Comparison of ENCODE assay signal across 9 cellular contexts in the genomic region with DNA sequence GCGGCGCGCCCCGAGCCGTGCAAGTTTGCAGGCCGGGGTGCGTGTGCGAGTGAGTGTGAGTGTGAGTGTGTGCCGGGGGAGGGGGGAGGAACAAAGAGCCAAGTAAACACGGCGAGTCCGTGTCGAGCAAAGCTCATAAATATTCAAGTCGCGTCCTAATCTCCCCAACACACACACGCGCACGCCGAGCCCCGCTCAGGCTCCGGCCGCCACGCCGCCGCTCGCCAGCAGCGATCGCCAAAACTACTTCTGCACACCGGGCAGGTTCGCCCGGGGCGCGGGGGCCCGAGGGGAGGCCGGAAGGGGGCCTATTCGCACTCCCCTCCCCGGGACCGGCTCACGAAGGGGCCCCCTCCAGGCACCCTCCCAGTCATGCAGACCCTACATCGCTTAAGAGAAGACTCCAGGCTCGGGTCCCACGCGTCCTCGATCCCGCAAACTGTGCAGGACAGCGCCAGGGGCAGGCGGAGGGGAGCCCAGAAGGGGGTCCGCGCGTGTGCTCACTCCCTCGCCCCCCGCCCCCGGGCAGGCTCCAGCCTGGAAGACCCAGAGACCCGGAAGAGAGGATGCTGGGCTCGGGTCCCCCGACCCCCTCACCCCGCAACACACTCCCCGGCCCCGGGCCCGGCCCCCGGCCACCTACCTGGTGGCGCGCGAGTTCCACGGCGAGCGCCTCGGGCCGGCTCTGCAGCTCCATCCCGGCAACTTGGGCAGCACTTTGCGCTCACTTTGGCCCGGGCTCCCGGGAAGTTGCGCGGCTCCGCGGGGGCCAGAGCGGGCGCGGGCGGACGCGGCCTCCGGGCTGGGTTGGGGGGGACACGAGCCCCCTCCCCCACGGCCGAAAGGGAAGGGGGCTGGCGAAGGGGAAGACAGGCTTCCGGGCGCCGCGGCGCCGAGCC. TPM values are rescaled to one million over a fixed set of nuclear protein-coding genes. Genes with fewer than 3 reads are reported as not detected.
A peak's percentile ranks its signal among the peaks of the same experiment; 100 is the strongest.
DNase-seq lines count a peak whose midpoint lies in the region; ATAC-seq, FAIRE-seq and TF ChIP-seq lines count a peak whose summit lies in the region.
"Had no signal": no experiment of that assay in that cellular context is flagged by ENCODE, and none has a peak within 500 bp of the region (broad histone marks: within the 10 kb centered on the region; RNA-seq: fewer than 3 reads in every experiment).

No MANE protein-coding gene starts in this region.

- no peaks in the 10 kb centered on the region for H3K9me1 ChIP-seq in keratinocyte (ENCODE audit: control insufficient read depth, extremely low read depth, insufficient read depth, low read length)

- TF ChIP-seq POLR2A in transverse colon (IDR thresholded peaks at IDR 0.05) = no peak

- no peak overlapping the region for H2AFZ ChIP-seq in keratinocyte (ENCODE audit: control insufficient read depth, low read length)

- H3K4me1 Mint-ChIP-seq in activated CD4-positive, alpha-beta memory T cell treated with anti-CD3 and anti-CD28 coated beads, Interleukin-2, amount 10 ng/mL, durations not matched to agents 7 days and 5 days = peaks cover 12% of the 10 kb centered on the region
- H3K4me1 Mint-ChIP-seq in activated CD4-positive, alpha-beta memory T cell treated with anti-CD3 and anti-CD28 coated beads for 36 hours (ENCODE audit: low read depth) = peaks cover 13% of the 10 kb centered on the region
- peaks cover 15% of the 10 kb centered on the region for H3K4me1 Mint-ChIP-seq in activated naive CD8-positive, alpha-beta T cell treated with anti-CD3 and anti-CD28 coated beads for 36 hours

- H4K20me1 ChIP-seq in keratinocyte (ENCODE audit: control insufficient read depth, extremely low read depth, insufficient read depth, low read length) = no peaks in the 10 kb centered on the region

- in situ Hi-C loops in transverse colon (cut with MboI; ENCODE audit: low pct_ligation_motif_present in 1 of 4, low pct_unique_long_range_greater_than_20kb in 1 of 4, low sequenced_read_pairs in 3 of 4) = no loop called here

- H3K27ac ChIP-seq in keratinocyte (ENCODE audit: control insufficient read depth, insufficient read depth, low read length) (no peak overlapping the region), transverse colon (no peak overlapping the region)

- H3K4me3 ChIP-seq in keratinocyte (ENCODE audit: control insufficient read depth in 2 of 3, extremely low read depth in 1 of 3, insufficient read depth in 2 of 3, low read depth in 1 of 3, low read length in 3 of 3) (peak overlapping the region in 2 of 3 experiments; percentile 27 to 35), transverse colon (peak overlapping the region in 3 of 4 donors; percentile 15 to 45 (median 33))

- H3K27ac Mint-ChIP-seq in activated CD4-positive, alpha-beta memory T cell treated with anti-CD3 and anti-CD28 coated beads, Interleukin-2, amount 10 ng/mL, durations not matched to agents 7 days and 5 days = no peak overlapping the region
- H3K27ac Mint-ChIP-seq in activated CD4-positive, alpha-beta memory T cell treated with anti-CD3 and anti-CD28 coated beads for 36 hours = no peak overlapping the region
- H3K27ac Mint-ChIP-seq in activated naive CD8-positive, alpha-beta T cell treated with anti-CD3 and anti-CD28 coated beads for 36 hours = no peak overlapping the region

- no peaks in the 10 kb centered on the region for H3K36me3 ChIP-seq in keratinocyte (ENCODE audit: control insufficient read depth in 2 of 2, extremely low read depth in 1 of 2, insufficient read depth in 2 of 2, low read length in 2 of 2)
- no peaks in the 10 kb centered on the region for H3K36me3 ChIP-seq in transverse colon

- no peaks in the 10 kb centered on the region for H3K9me3 ChIP-seq in keratinocyte (ENCODE audit: control insufficient read depth, low read depth, low read length)
- H3K9me3 ChIP-seq in transverse colon = no peaks in the 10 kb centered on the region

- H3K9ac ChIP-seq in keratinocyte (ENCODE audit: control insufficient read depth, extremely low read depth, insufficient read depth, low read length) = no peak overlapping the region

- CTCF ChIA-PET in activated CD4-positive, alpha-beta memory T cell treated with anti-CD3 and anti-CD28 coated beads, Interleukin-2, amount 10 ng/mL, durations not matched to agents 7 days and 5 days (lab: Charles Lee) = no interaction called here
- CTCF ChIA-PET in activated CD4-positive, alpha-beta memory T cell treated with anti-CD3 and anti-CD28 coated beads for 36 hours (lab: Charles Lee) = interaction anchor here (1.7 kb wide), 1 partner anchor 201 kb away, joined by 4 read pairs; no protein-coding TSS in a partner anchor

- TF ChIP-seq CTCF in keratinocyte (optimal IDR thresholded peaks at IDR 0.05 in 1 of 3, IDR thresholded peaks at IDR 0.05 in 1 of 3, conservative IDR thresholded peaks at IDR 0.05 in 1 of 3; ENCODE audit: extremely low read depth in 1 of 3, insufficient read depth in 2 of 3, low read length in 3 of 3) = no peak
- no peak for TF ChIP-seq CTCF in transverse colon (IDR thresholded peaks at IDR 0.05)

- peak overlapping the region; percentile 45 for H3K4me2 ChIP-seq in keratinocyte (ENCODE audit: control insufficient read depth, extremely low read depth, insufficient read depth, low read depth, low read length)

- H3K36me3 Mint-ChIP-seq in activated CD4-positive, alpha-beta memory T cell treated with anti-CD3 and anti-CD28 coated beads, Interleukin-2, amount 10 ng/mL, durations not matched to agents 7 days and 5 days (ENCODE audit: low read depth) = peaks cover 8% of the 10 kb centered on the region
- peaks cover 3% of the 10 kb centered on the region for H3K36me3 Mint-ChIP-seq in activated CD4-positive, alpha-beta memory T cell treated with anti-CD3 and anti-CD28 coated beads for 36 hours
- H3K36me3 Mint-ChIP-seq in activated naive CD8-positive, alpha-beta T cell treated with anti-CD3 and anti-CD28 coated beads for 36 hours = no peaks in the 10 kb centered on the region

- peaks cover 57% of the 10 kb centered on the region for H3K27me3 Mint-ChIP-seq in activated CD4-positive, alpha-beta memory T cell treated with anti-CD3 and anti-CD28 coated beads, Interleukin-2, amount 10 ng/mL, durations not matched to agents 7 days and 5 days
- peaks cover 56% of the 10 kb centered on the region for H3K27me3 Mint-ChIP-seq in activated CD4-positive, alpha-beta memory T cell treated with anti-CD3 and anti-CD28 coated beads for 36 hours
- peaks cover 74% of the 10 kb centered on the region for H3K27me3 Mint-ChIP-seq in activated naive CD8-positive, alpha-beta T cell treated with anti-CD3 and anti-CD28 coated beads for 36 hours

- WGBS in transverse colon (ENCODE audit: low coverage in 1 of 2), 2 donors = 5% methylated on average over 40 of the region's 94 CpGs; no CpG with 5 or more reads in 1 of the 2 donors

- DNase-seq in activated CD4-positive, alpha-beta memory T cell treated with anti-CD3 and anti-CD28 coated beads, Interleukin-2, amount 10 ng/mL, durations not matched to agents 7 days and 5 days = no peak
- DNase-seq in activated CD4-positive, alpha-beta memory T cell treated with anti-CD3 and anti-CD28 coated beads for 36 hours = no peak
- peak; percentile 19 for DNase-seq in activated naive CD8-positive, alpha-beta T cell treated with anti-CD3 and anti-CD28 coated beads for 36 hours
- no peak for DNase-seq in keratinocyte (ENCODE audit: low read depth, low spot score)
- no peak for DNase-seq in transverse colon

- intact Hi-C loops in activated CD4-positive, alpha-beta memory T cell treated with anti-CD3 and anti-CD28 coated beads for 36 hours (cut with micrococcal nuclease) = no loop called here
- intact Hi-C loops in transverse colon (cut with DNase I; ENCODE audit: low total_unique reads) = no loop called here

- dilution Hi-C loops in keratinocyte (cut with MboI; ENCODE audit: extremely low pct_ligation_motif_present, low sequenced_read_pairs) = no loop called here

- TF ChIP-seq EP300 in transverse colon (IDR thresholded peaks at IDR 0.05; ENCODE audit: low read depth) = no peak

- H3K79me2 ChIP-seq in keratinocyte (ENCODE audit: control insufficient read depth, insufficient read depth, low read length) = no peaks in the 10 kb centered on the region

- peaks cover 78% of the 10 kb centered on the region for H3K27me3 ChIP-seq in keratinocyte (ENCODE audit: control insufficient read depth, extremely low read depth, insufficient read depth, low read length)
- peaks cover 91% of the 10 kb centered on the region for H3K27me3 ChIP-seq in transverse colon

- H3K4me1 ChIP-seq in keratinocyte (ENCODE audit: control insufficient read depth, extremely low read depth, insufficient read depth, low read length) = peaks cover 6% of the 10 kb centered on the region
- H3K4me1 ChIP-seq in transverse colon = peaks cover 0 to 45% (median 29%) of the 10 kb centered on the region in 4 donors

- ATAC-seq in GM21723 (IDR thresholded peaks at IDR 0.05; ENCODE audit: unreplicated experiment) (no peak), GM18873 (IDR thresholded peaks at IDR 0.05; ENCODE audit: low FRiP score, unreplicated experiment) (no peak), HG02759 (IDR thresholded peaks at IDR 0.05; ENCODE audit: unreplicated experiment) (no peak)

- no peak for FAIRE-seq in keratinocyte (lab: Jason Lieb, UNC)
- FAIRE-seq: G401.6 had no signal

- H3K9me3 Mint-ChIP-seq in activated CD4-positive, alpha-beta memory T cell treated with anti-CD3 and anti-CD28 coated beads, Interleukin-2, amount 10 ng/mL, durations not matched to agents 7 days and 5 days = no peaks in the 10 kb centered on the region
- H3K9me3 Mint-ChIP-seq in activated CD4-positive, alpha-beta memory T cell treated with anti-CD3 and anti-CD28 coated beads for 36 hours = no peaks in the 10 kb centered on the region
- H3K9me3 Mint-ChIP-seq in activated naive CD8-positive, alpha-beta T cell treated with anti-CD3 and anti-CD28 coated beads for 36 hours = no peaks in the 10 kb centered on the region

- peak overlapping the region; percentile 49 for H3K4me3 Mint-ChIP-seq in activated CD4-positive, alpha-beta memory T cell treated with anti-CD3 and anti-CD28 coated beads, Interleukin-2, amount 10 ng/mL, durations not matched to agents 7 days and 5 days
- no peak overlapping the region for H3K4me3 Mint-ChIP-seq in activated CD4-positive, alpha-beta memory T cell treated with anti-CD3 and anti-CD28 coated beads for 36 hours
- peak overlapping the region; percentile 10 for H3K4me3 Mint-ChIP-seq in activated naive CD8-positive, alpha-beta T cell treated with anti-CD3 and anti-CD28 coated beads for 36 hours

- POLR2A ChIA-PET in activated CD4-positive, alpha-beta memory T cell treated with anti-CD3 and anti-CD28 coated beads, Interleukin-2, amount 10 ng/mL, durations not matched to agents 7 days and 5 days (lab: Charles Lee) = no interaction called here
- POLR2A ChIA-PET in activated CD4-positive, alpha-beta memory T cell treated with anti-CD3 and anti-CD28 coated beads for 36 hours (lab: Charles Lee) = interaction anchor here (0.6 kb wide), 1 partner anchor 211 kb away, joined by 5 read pairs; no protein-coding TSS in a partner anchor

RNA-seq across cellular contexts. Expression of gene PHF21B, which starts 0.7 kb away (rescaled TPM):
- total RNA-seq in activated CD4-positive, alpha-beta memory T cell treated with anti-CD3 and anti-CD28 coated beads, Interleukin-2, amount 10 ng/mL, durations not matched to agents 7 days and 5 days = not detected
- total RNA-seq in activated CD4-positive, alpha-beta memory T cell treated with anti-CD3 and anti-CD28 coated beads for 36 hours = not detected
- total RNA-seq in activated naive CD8-positive, alpha-beta T cell treated with anti-CD3 and anti-CD28 coated beads for 36 hours = under 1 TPM in 1 of 2 experiments, not detected in 1; 0.10 TPM
- 0.16 TPM in 1 of 3 replicates, not detected in the others for polyA plus RNA-seq in keratinocyte
- polyA plus RNA-seq in keratinocyte (2011; ENCODE audit: low read depth) = not detected
- not detected in 2 replicates for polyA plus RNA-seq in keratinocyte (2011; cell fraction: cytosol; rRNA removed)
- not detected in 2 replicates for polyA plus RNA-seq in keratinocyte (2011; cell fraction: nucleus; rRNA removed)
- polyA plus RNA-seq in keratinocyte (2012; ENCODE audit: low replicate concordance) = not detected in 2 replicates
- not detected in 3 replicates for polyA minus RNA-seq in keratinocyte
- polyA minus RNA-seq in keratinocyte (2011; cell fraction: cytosol; rRNA and poly(A)+ RNA removed) = not detected
- not detected in 2 replicates for polyA minus RNA-seq in keratinocyte (2011; cell fraction: nucleus; rRNA and poly(A)+ RNA removed)
- total RNA-seq in transverse colon = not detected
